8 cellular contexts compared by ENCODE assay signal in genomic region chr10:43648392-43649148, GRCh38. TPM values are rescaled to one million over a fixed set of nuclear protein-coding genes. Genes with fewer than 3 reads are reported as not detected.
DNase-seq lines count a peak whose midpoint lies in the region; ATAC-seq and TF ChIP-seq lines count a peak whose summit lies in the region.

ZNF32 (minus strand) TSS chr10:43648881; CDS start chr10:43646133, 2,748 bp downstream.

- DNase-seq in AG04449 (ENCODE audit: low read depth, low spot score) (no peak), NCI-H2227 (lab: John Stamatoyannopoulos, UW; ENCODE audit: unreplicated experiment) (peak; percentile 86), cerebellum (ENCODE audit: low spot score) (peak; percentile 93), kidney glomerular epithelial cell (lab: John Stamatoyannopoulos, UW) (peak; percentile 81)
- peak; percentile 66 to 72 for DNase-seq in activated CD4-positive, alpha-beta T cell treated with anti-CD3 and anti-CD28 coated beads for 24 hours (ENCODE audit: low read depth in 2 of 2)
- DNase-seq in stimulated activated CD4-positive, alpha-beta T cell treated with anti-CD3 and anti-CD28 coated beads, Interleukin-15, amount 100 ng/mL, for 24 hours = peak; percentile 88

- H3K4me3 ChIP-seq in AG04449 (ENCODE audit: low read depth, low read length) = peak within 1 kb of the TSS; percentile 78

- CTCF ChIA-PET in AG04449 (lab: Yijun Ruan, JAX) = interaction anchor here (1.3 kb wide), 2 partner anchors 10 to 21 kb away, joined by 3 to 4 read pairs; no protein-coding TSS in a partner anchor

- ATAC-seq in GM18858 (IDR thresholded peaks at IDR 0.05; ENCODE audit: unreplicated experiment) = peak; percentile 98
- ATAC-seq in HG03064 (IDR thresholded peaks at IDR 0.05; ENCODE audit: low read depth, unreplicated experiment) = peak; percentile 100

- POLR2A ChIA-PET in AG04449 (lab: Yijun Ruan, JAX) = interaction anchor here (0.9 to 1.1 kb wide), 2 partner anchors 75 to 76 kb away, joined by 3 read pairs; partner anchors contain the start of gene ZNF239

- no peak for TF ChIP-seq CTCF in AG04449 (IDR thresholded peaks at IDR 0.05; ENCODE audit: insufficient read depth, low read length, missing control alignments)

RNA-seq across cellular contexts. Expression of gene ZNF32, which starts in this region (rescaled TPM):
- 28.5 TPM for total RNA-seq in cerebellum
